In genomic region chr10:17820943-17821342, GRCh38 we compare ENCODE assay signal across 18 cellular contexts. TPM values are rescaled to one million over a fixed set of nuclear protein-coding genes. Genes with fewer than 3 reads are reported as not detected.
DNase-seq lines count a peak whose midpoint lies in the region; ATAC-seq and TF ChIP-seq lines count a peak whose summit lies in the region.
"Had no signal": no experiment of that assay in that cellular context is flagged by ENCODE, and none has a peak within 500 bp of the region (broad histone marks: within the 10 kb centered on the region; RNA-seq: fewer than 3 reads in every experiment).

No MANE protein-coding gene starts in this region.

- H4K8ac ChIP-seq in H9 (replicated peaks; ENCODE audit: insufficient read length, low read depth, low read length) = no peak overlapping the region

- H3K27me3 ChIP-seq in H9 (ENCODE audit: insufficient read depth, low read length) = no peaks in the 10 kb centered on the region
- H3K27me3 ChIP-seq: BLaER1 had no signal

- H3K23ac ChIP-seq in H9 (ENCODE audit: insufficient read length, low read depth, low read length) = no peak overlapping the region

- no peak overlapping the region for H3K18ac ChIP-seq in H9 (ENCODE audit: insufficient read length, low read depth, low read length)

- no CpG with 5 or more reads among the region's 3 CpGs for WGBS in H9 (ENCODE audit: extremely low coverage, insufficient read length, low lambda C conversion rate)

- H3K36me3 Mint-ChIP-seq in H9 (ENCODE audit: insufficient read depth in 1 of 3, low read depth in 3 of 3) (no peaks in the 10 kb centered on the region), HFFc6 (ENCODE audit: low read depth) (no peaks in the 10 kb centered on the region)
- H3K36me3 Mint-ChIP-seq: CD8-positive, alpha-beta T cell; IgD-negative memory B cell had no signal

- H3K14ac ChIP-seq in H9 (ENCODE audit: insufficient read depth, low read length) = no peak overlapping the region

- H3K23me2 ChIP-seq in H9 (ENCODE audit: insufficient read length, low read depth, low read length, poor library complexity, severe bottlenecking) = no peaks in the 10 kb centered on the region

- no peaks in the 10 kb centered on the region; a peak in 1 of 5 replicates for H3K9me3 Mint-ChIP-seq in H9
- H3K9me3 Mint-ChIP-seq in HFFc6 = no peaks in the 10 kb centered on the region
- H3K9me3 Mint-ChIP-seq: CD8-positive, alpha-beta T cell had no signal

- H3K4me3 ChIP-seq in fibroblast of mammary gland (ENCODE audit: control insufficient read depth, low read depth, low read length) = no peak overlapping the region
- H3K4me3 ChIP-seq: BLaER1, GM23248 had no signal

- H3K4me2 ChIP-seq in H9 (ENCODE audit: insufficient read depth, insufficient read length, low read length) = no peak overlapping the region
- H3K4me2 ChIP-seq: BLaER1 had no signal

- no peak overlapping the region for H3K9ac ChIP-seq in H9 (ENCODE audit: extremely low read depth, insufficient read length, low read length)
- H3K9ac ChIP-seq: BLaER1, GM23248 had no signal

- H3K27me3 Mint-ChIP-seq in H9 (ENCODE audit: low read depth) (no peaks in the 10 kb centered on the region), HFFc6 (ENCODE audit: insufficient read depth) (peaks cover 14% of the 10 kb centered on the region)

- TF ChIP-seq CTCF in fibroblast of mammary gland (conservative IDR thresholded peaks at IDR 0.05; ENCODE audit: control insufficient read depth, insufficient read depth, low read depth, low read length) (no peak), H9 (conservative IDR thresholded peaks at IDR 0.05) (no peak), HFFc6 (IDR thresholded peaks at IDR 0.05) (no peak)

- H3K4me1 Mint-ChIP-seq in H9 = no peaks in the 10 kb centered on the region
- H3K4me1 Mint-ChIP-seq in HFFc6 (ENCODE audit: low read depth) = no peaks in the 10 kb centered on the region
- H3K4me1 Mint-ChIP-seq: IgD-negative memory B cell had no signal

- no peak overlapping the region for H3K56ac ChIP-seq in H9 (ENCODE audit: insufficient read length, low read depth, low read length)

- no peak overlapping the region for H2AFZ ChIP-seq in H9 (ENCODE audit: low read length)
- H2AFZ ChIP-seq: GM23248 had no signal

- no peak overlapping the region for H2BK5ac ChIP-seq in H9 (ENCODE audit: insufficient read length, low read length)

- H2AK5ac ChIP-seq in H9 (ENCODE audit: insufficient read length, low read length) = no peak overlapping the region

- H3K4me1 ChIP-seq in H9 (ENCODE audit: insufficient read depth, low read length) = no peaks in the 10 kb centered on the region
- H3K4me1 ChIP-seq: BLaER1 had no signal

- H2BK15ac ChIP-seq in H9 (ENCODE audit: low read depth, low read length) = no peak overlapping the region

- no peak overlapping the region for H3T11ph ChIP-seq in H9 (ENCODE audit: low read length)

- no peak overlapping the region for H2BK12ac ChIP-seq in H9 (ENCODE audit: insufficient read length, low read depth, low read length)

- H3K27ac ChIP-seq in H9 (ENCODE audit: insufficient read length, low read depth, low read length) = no peak overlapping the region
- H3K27ac ChIP-seq: BLaER1, GM23248 had no signal

- H3K79me1 ChIP-seq in H9 (ENCODE audit: insufficient read depth, low read depth, low read length, poor library complexity, severe bottlenecking) = no peaks in the 10 kb centered on the region

- peak; percentile 15 for DNase-seq in NCI-H2171 treated with DMSO at 0.1 percent for 48 hours (lab: John Stamatoyannopoulos, UW)
- no peak for DNase-seq in NCI-H2171 (lab: John Stamatoyannopoulos, UW)
- peak; percentile 30 for DNase-seq in cerebellar cortex (ENCODE audit: low spot score)
- DNase-seq in fibroblast of mammary gland (ENCODE audit: low read depth) = peak; percentile 48
- no peak for DNase-seq in H9
- no peak for DNase-seq in HFFc6
- DNase-seq: 8988T; Calu3; CD8-positive, alpha-beta T cell; GF-D8; GM23248; KBM-7 had no signal

- no peak overlapping the region for H4K5ac ChIP-seq in H9 (ENCODE audit: insufficient read length, low read depth, low read length)

- H2BK120ac ChIP-seq in H9 (ENCODE audit: low read depth, low read length, poor library complexity, severe bottlenecking) = no peak overlapping the region

- H3K79me2 ChIP-seq in H9 (ENCODE audit: insufficient read depth, low read length) = no peaks in the 10 kb centered on the region

- H2BK20ac ChIP-seq in H9 (ENCODE audit: low read depth, low read length, poor library complexity, severe bottlenecking) = no peak overlapping the region

- H3K4ac ChIP-seq in H9 (ENCODE audit: low read depth, low read length) = no peak overlapping the region

- no peak overlapping the region for H4K91ac ChIP-seq in H9 (ENCODE audit: insufficient read length, low read depth, low read length)

- H4K20me1 ChIP-seq in H9 (ENCODE audit: control insufficient read depth, insufficient read depth, insufficient read length) = no peaks in the 10 kb centered on the region
- H4K20me1 ChIP-seq: BLaER1 had no signal

- no peak overlapping the region for H3K4me3 Mint-ChIP-seq in H9
- H3K4me3 Mint-ChIP-seq in HFFc6 = no peak overlapping the region
- H3K4me3 Mint-ChIP-seq: CD8-positive, alpha-beta T cell; IgD-negative memory B cell had no signal

- ATAC-seq in GM21367 (IDR thresholded peaks at IDR 0.05; ENCODE audit: unreplicated experiment) = no peak
- ATAC-seq: CD8-positive, alpha-beta T cell; HCT116; HepG2 had no signal

- H3K9me3 ChIP-seq in H9 (ENCODE audit: control insufficient read depth, low read depth, low read length) = no peaks in the 10 kb centered on the region
- H3K9me3 ChIP-seq: BLaER1 had no signal

- H3K27ac Mint-ChIP-seq in H9 (no peak overlapping the region), HFFc6 (no peak overlapping the region)
- H3K27ac Mint-ChIP-seq: CD8-positive, alpha-beta T cell; IgD-negative memory B cell had no signal

RNA-seq across cellular contexts. Expression of gene MRC1, which starts 11.8 kb away (rescaled TPM):
- not detected in 2 replicates for total RNA-seq in H9 (2021)
- total RNA-seq in HFFc6 (2021; fragmentation: NEBNext Ultra II Directional; extraction: Animal tissue kit (Norgen Biotek cat#: 25700)) = under 1 TPM in 2 of 6 experiments, not detected in 4; 0.02 to 0.06 TPM
- total RNA-seq: CD8-positive, alpha-beta T cell; Daoy; GM23248; HepG2 had no signal

Comparison
In these comparisons a context has a peak if more than half of its experiments do, and no peak if none do; other contexts are left out.
1. DNase-seq: peak in NCI-H2171 treated with DMSO at 0.1 percent for 48 hours (single experiment), cerebellar cortex (single experiment) and fibroblast of mammary gland (single experiment); none in NCI-H2171 (single experiment), H9 (single experiment) and HFFc6 (single experiment).